In genomic region chr6:17965397-17965796, GRCh38 we compare ENCODE assay signal across 18 cellular contexts. TPM values are rescaled to one million over a fixed set of nuclear protein-coding genes. Genes with fewer than 3 reads are reported as not detected.
DNase-seq lines count a peak whose midpoint lies in the region; ATAC-seq and TF ChIP-seq lines count a peak whose summit lies in the region.
"Had no signal": no experiment of that assay in that cellular context is flagged by ENCODE, and none has a peak within 500 bp of the region (broad histone marks: within the 10 kb centered on the region; RNA-seq: fewer than 3 reads in every experiment).

No MANE protein-coding gene starts in this region.

- CTCF ChIA-PET in PC-3 (lab: Charles Lee) = no interaction called here

- no peak overlapping the region for H4K5ac ChIP-seq in H9 (ENCODE audit: insufficient read length, low read depth, low read length)

- H4K8ac ChIP-seq in H9 (replicated peaks; ENCODE audit: insufficient read length, low read depth, low read length) = no peak overlapping the region

- H3K9me2 ChIP-seq in PC-3 (replicated peaks; ENCODE audit: low read length) = no peaks in the 10 kb centered on the region

- no peak overlapping the region for H3K14ac ChIP-seq in H9 (ENCODE audit: insufficient read depth, low read length)

- no peak overlapping the region for H2BK5ac ChIP-seq in H9 (ENCODE audit: insufficient read length, low read length)

- H2BK20ac ChIP-seq in H9 (ENCODE audit: low read depth, low read length, poor library complexity, severe bottlenecking) = no peak overlapping the region

- H3K4me1 Mint-ChIP-seq in H9 (peaks cover 19 to 23% of the 10 kb centered on the region in 2 experiments), neural progenitor cell (no peaks in the 10 kb centered on the region)

- H3K4me3 Mint-ChIP-seq in H9 (no peak overlapping the region), neural progenitor cell (no peak overlapping the region)

- no peak overlapping the region for H3K56ac ChIP-seq in H9 (ENCODE audit: insufficient read length, low read depth, low read length)

- H3K36me3 Mint-ChIP-seq in H9 (ENCODE audit: insufficient read depth in 1 of 3, low read depth in 3 of 3) = peaks cover 0 to 4% (median 0%) of the 10 kb centered on the region in 3 experiments; a peak in 1 of 7 replicates
- H3K36me3 Mint-ChIP-seq in neural progenitor cell = peaks cover 10% of the 10 kb centered on the region

- POLR2A ChIA-PET in PC-3 (lab: Charles Lee; ENCODE audit: unreplicated experiment) = no interaction called here

- H3K79me2 ChIP-seq in osteoblast (ENCODE audit: insufficient read depth, low read length) = peaks cover 71% of the 10 kb centered on the region
- no peaks in the 10 kb centered on the region for H3K79me2 ChIP-seq in H9 (ENCODE audit: insufficient read depth, low read length)
- H3K79me2 ChIP-seq in PC-3 (ENCODE audit: low read length) = peaks cover 30% of the 10 kb centered on the region
- H3K79me2 ChIP-seq in neural progenitor cell (ENCODE audit: low read depth) = peaks cover 76% of the 10 kb centered on the region

- no peak overlapping the region for H4K91ac ChIP-seq in H9 (ENCODE audit: insufficient read length, low read depth, low read length)

- H3F3A ChIP-seq in PC-3 (ENCODE audit: low read length, unreplicated experiment) (no peaks in the 10 kb centered on the region), neural progenitor cell (ENCODE audit: low read depth) (no peaks in the 10 kb centered on the region)

- H3K18ac ChIP-seq in H9 (ENCODE audit: insufficient read length, low read depth, low read length) = no peak overlapping the region

- H3K23ac ChIP-seq in H9 (ENCODE audit: insufficient read length, low read depth, low read length) = no peak overlapping the region

- no peak overlapping the region for H3K4me3 ChIP-seq in RWPE2 (ENCODE audit: severe bottlenecking)
- H3K4me3 ChIP-seq in osteoblast (ENCODE audit: insufficient read depth, low read length) = no peak overlapping the region
- H3K4me3 ChIP-seq in PC-3 (ENCODE audit: low read length) = no peak overlapping the region
- no peak overlapping the region for H3K4me3 ChIP-seq in neural progenitor cell
- H3K4me3 ChIP-seq: GM12878, lower lobe of right lung, SJCRH30 had no signal

- H3K27me3 ChIP-seq in RWPE2 (ENCODE audit: insufficient read depth, poor library complexity, severe bottlenecking) (no peaks in the 10 kb centered on the region), osteoblast (ENCODE audit: insufficient read depth, low read length) (no peaks in the 10 kb centered on the region), H9 (ENCODE audit: insufficient read depth, low read length) (no peaks in the 10 kb centered on the region), PC-3 (ENCODE audit: low read length) (no peaks in the 10 kb centered on the region), neural progenitor cell (no peaks in the 10 kb centered on the region)
- H3K27me3 ChIP-seq: SJCRH30 had no signal

- H3K9me3 Mint-ChIP-seq in H9 = no peaks in the 10 kb centered on the region
- H3K9me3 Mint-ChIP-seq in neural progenitor cell = peaks cover under 1% of the 10 kb centered on the region

- H3K27ac ChIP-seq in RWPE2 (ENCODE audit: poor library complexity, severe bottlenecking) (peak overlapping the region; percentile 0), epithelial cell of prostate (peak overlapping the region; percentile 11), osteoblast (ENCODE audit: low read depth, low read length) (peak overlapping the region; percentile 74), H9 (ENCODE audit: insufficient read length, low read depth, low read length) (no peak overlapping the region), PC-3 (ENCODE audit: low read length) (no peak overlapping the region), neural progenitor cell (no peak overlapping the region)
- H3K27ac ChIP-seq: KMS-11, lower lobe of right lung, WERI-Rb-1 had no signal

- no peak overlapping the region for H3T11ph ChIP-seq in H9 (ENCODE audit: low read length)

- TF ChIP-seq CTCF in RWPE2 (IDR thresholded peaks at IDR 0.05; ENCODE audit: poor library complexity, severe bottlenecking) (no peak), osteoblast (IDR thresholded peaks at IDR 0.05; ENCODE audit: extremely low read depth, low read depth, low read length) (no peak), H9 (conservative IDR thresholded peaks at IDR 0.05) (no peak), PC-3 (conservative IDR thresholded peaks at IDR 0.05; ENCODE audit: low read depth, low read length) (no peak), neural progenitor cell (IDR thresholded peaks at IDR 0.05) (no peak)

- peaks cover 10% of the 10 kb centered on the region for H4K20me1 ChIP-seq in osteoblast (ENCODE audit: insufficient read depth, low read length)
- H4K20me1 ChIP-seq in H9 (ENCODE audit: control insufficient read depth, insufficient read depth, insufficient read length) = no peaks in the 10 kb centered on the region
- no peaks in the 10 kb centered on the region for H4K20me1 ChIP-seq in PC-3 (ENCODE audit: low read length)
- no peaks in the 10 kb centered on the region for H4K20me1 ChIP-seq in neural progenitor cell (ENCODE audit: low read depth)

- ATAC-seq in RWPE2 (ENCODE audit: low read depth) = no peak
- no peak for ATAC-seq in PC-3
- ATAC-seq: GM12878, lower lobe of right lung had no signal

- no peak overlapping the region for H2BK12ac ChIP-seq in H9 (ENCODE audit: insufficient read length, low read depth, low read length)

- H3K36me3 ChIP-seq in RWPE2 (ENCODE audit: low read depth) (no peaks in the 10 kb centered on the region), osteoblast (ENCODE audit: insufficient read depth, low read length) (no peaks in the 10 kb centered on the region), PC-3 (ENCODE audit: low read depth, low read length) (no peaks in the 10 kb centered on the region), neural progenitor cell (no peaks in the 10 kb centered on the region)
- H3K36me3 ChIP-seq: lower lobe of right lung, SJCRH30, WERI-Rb-1 had no signal

- H3K79me1 ChIP-seq in H9 (ENCODE audit: insufficient read depth, low read depth, low read length, poor library complexity, severe bottlenecking) = peaks cover 3% of the 10 kb centered on the region

- H3K23me2 ChIP-seq in H9 (ENCODE audit: insufficient read length, low read depth, low read length, poor library complexity, severe bottlenecking) = no peaks in the 10 kb centered on the region

- DNase-seq in AG08396 (ENCODE audit: low spot score) (peak; percentile 28), RWPE2 (ENCODE audit: low spot score) (no peak), epithelial cell of prostate (ENCODE audit: low read depth, low spot score) (no peak), osteoblast (ENCODE audit: insufficient read length, low spot score, missing footprints) (peak; percentile 54), H9 (no peak), NCI-H2029 treated with DMSO at 0.1 percent for 48 hours (lab: John Stamatoyannopoulos, UW) (no peak), PC-3 (no peak), neural progenitor cell (ENCODE audit: low spot score) (no peak)
- DNase-seq: effector CD4-positive, alpha-beta T cell; hippocampal formation; lower lobe of right lung; NCI-H187 treated with DMSO at 0.1 percent for 48 hours; NCI-H774; nucleus accumbens; WERI-Rb-1 had no signal

- no peak overlapping the region for H2BK120ac ChIP-seq in H9 (ENCODE audit: low read depth, low read length, poor library complexity, severe bottlenecking)

- intact Hi-C loops in PC-3 (cut with micrococcal nuclease) = no loop called here

- BruUV-seq in PC-3 (replicated peaks; lab: Mats Ljungman, UMichigan) = no TSS peak

- H2AK5ac ChIP-seq in H9 (ENCODE audit: insufficient read length, low read length) = no peak overlapping the region

- no peak overlapping the region for H2BK15ac ChIP-seq in H9 (ENCODE audit: low read depth, low read length)

- H3K4me1 ChIP-seq in RWPE2 (ENCODE audit: insufficient read depth, poor library complexity, severe bottlenecking) (peaks cover 25% of the 10 kb centered on the region), osteoblast (ENCODE audit: insufficient read depth, low read length) (peaks cover 64% of the 10 kb centered on the region), H9 (ENCODE audit: insufficient read depth, low read length) (no peaks in the 10 kb centered on the region), PC-3 (ENCODE audit: insufficient read depth, low read length) (peaks cover 16% of the 10 kb centered on the region; the same call in 1 of the 2 replicates), neural progenitor cell (peaks cover under 1% of the 10 kb centered on the region)

- H3K4ac ChIP-seq in H9 (ENCODE audit: low read depth, low read length) = no peak overlapping the region

- H2AFZ ChIP-seq in osteoblast (ENCODE audit: low read length) = no peak overlapping the region
- H2AFZ ChIP-seq in H9 (ENCODE audit: low read length) = no peak overlapping the region
- H2AFZ ChIP-seq in PC-3 (ENCODE audit: low read length) = no peak overlapping the region
- no peak overlapping the region for H2AFZ ChIP-seq in neural progenitor cell (replicated peaks)

- H3K27ac Mint-ChIP-seq in H9 (no peak overlapping the region), neural progenitor cell (no peak overlapping the region)

- H3K9me3 ChIP-seq in RWPE2 (ENCODE audit: severe bottlenecking) = no peaks in the 10 kb centered on the region
- no peaks in the 10 kb centered on the region for H3K9me3 ChIP-seq in osteoblast (ENCODE audit: low read depth, low read length)
- H3K9me3 ChIP-seq in H9 (ENCODE audit: control insufficient read depth, low read depth, low read length) = no peaks in the 10 kb centered on the region
- H3K9me3 ChIP-seq in PC-3 (ENCODE audit: low read length) = no peaks in the 10 kb centered on the region
- H3K9me3 ChIP-seq in neural progenitor cell (ENCODE audit: low read depth) = no peaks in the 10 kb centered on the region
- H3K9me3 ChIP-seq: lower lobe of right lung, SJCRH30 had no signal

- H3K9ac ChIP-seq in H9 (ENCODE audit: extremely low read depth, insufficient read length, low read length) (no peak overlapping the region), PC-3 (ENCODE audit: low read length) (no peak overlapping the region), neural progenitor cell (no peak overlapping the region)
- H3K9ac ChIP-seq: KMS-11 had no signal

- H3K4me2 ChIP-seq in osteoblast (ENCODE audit: insufficient read depth, low read length) = peak overlapping the region; percentile 16
- H3K4me2 ChIP-seq in H9 (ENCODE audit: insufficient read depth, insufficient read length, low read length) = no peak overlapping the region
- H3K4me2 ChIP-seq in PC-3 (ENCODE audit: low read length) = no peak overlapping the region
- no peak overlapping the region for H3K4me2 ChIP-seq in neural progenitor cell
- H3K4me2 ChIP-seq: KMS-11 had no signal

- no peaks in the 10 kb centered on the region for H3K27me3 Mint-ChIP-seq in H9 (ENCODE audit: low read depth)
- H3K27me3 Mint-ChIP-seq in neural progenitor cell (ENCODE audit: insufficient read depth, low read depth) = no peaks in the 10 kb centered on the region

RNA-seq across cellular contexts. Expression of gene KIF13A, which starts 22.0 kb away (rescaled TPM):
- total RNA-seq in osteoblast (61.5 and 90.5 TPM in 2 replicates), H9 (2021) (38.2 and 43.1 TPM in 2 replicates), PC-3 (2014; rRNA removed) (21.3 and 27.1 TPM in 2 replicates), neural progenitor cell (ENCODE audit: low replicate concordance) (26.0 and 29.0 TPM in 2 replicates)

Comparison
In these comparisons a context has a peak if more than half of its experiments do, and no peak if none do; other contexts are left out.
1. DNase-seq: peak in AG08396 (single experiment) and osteoblast (single experiment); none in RWPE2 (single experiment), epithelial cell of prostate (single experiment), H9 (single experiment), NCI-H2029 treated with DMSO at 0.1 percent for 48 hours (single experiment), PC-3 (single experiment) and neural progenitor cell (single experiment).
2. H3K27ac ChIP-seq: peak in RWPE2 (single experiment), epithelial cell of prostate (single experiment) and osteoblast (single experiment); none in H9 (single experiment), PC-3 (single experiment) and neural progenitor cell (single experiment).